In the genomic region with DNA sequence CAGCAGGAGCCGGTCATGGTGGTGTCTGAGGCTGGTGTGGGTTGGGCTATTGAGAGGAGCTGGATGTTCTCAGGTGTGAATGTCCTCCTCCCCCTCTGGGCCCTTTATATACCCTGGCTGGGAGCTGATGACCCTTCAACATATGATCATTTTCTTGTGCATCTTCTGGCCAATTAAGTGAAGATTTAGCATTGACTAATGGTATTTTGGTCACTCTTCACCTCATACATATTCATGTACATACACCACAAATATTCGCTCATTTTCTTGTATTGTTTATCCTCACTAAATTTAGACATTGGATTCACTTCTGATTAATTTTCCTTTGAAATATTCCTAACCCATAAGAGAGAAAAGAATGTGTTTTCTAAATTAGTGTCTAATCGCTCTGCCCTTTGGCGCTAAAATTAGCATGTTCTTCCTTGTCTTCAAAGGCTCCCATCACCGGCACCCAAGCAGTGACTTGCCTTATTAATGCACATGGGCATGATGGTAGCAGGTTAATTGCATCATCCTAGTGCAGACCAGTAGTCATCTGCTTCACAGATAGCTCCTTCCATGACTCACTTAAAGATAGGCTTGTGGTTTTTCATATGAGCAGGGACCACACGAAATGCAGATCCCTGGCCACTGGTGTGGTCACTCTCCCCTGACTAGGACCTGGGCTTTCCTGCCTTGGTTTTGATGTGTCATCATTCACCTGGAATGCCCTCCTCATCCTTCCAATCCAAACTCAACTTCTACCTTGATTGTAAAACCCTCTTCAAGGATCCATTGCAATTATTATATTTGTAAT, we compare ENCODE assay signal across 1 cellular context.
A peak's percentile ranks its signal among the peaks of the same experiment; 100 is the strongest.
TF ChIP-seq lines count a peak whose summit lies in the region.

A gene with protein sequence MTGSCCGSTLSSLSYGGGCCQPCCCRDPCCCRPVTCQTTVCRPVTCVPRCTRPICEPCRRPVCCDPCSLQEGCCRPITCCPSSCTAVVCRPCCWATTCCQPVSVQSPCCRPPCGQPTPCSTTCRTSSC (minus strand): TSS at position 51 of the 796 bp plus-strand sequence. CDS start 34 bp downstream, at position 17.

TF ChIP-seq in HepG2, 621 proteins besides CTCF, POLR2A, EP300 and RAD21:
- TF ChIP-seq CEBPB (IDR thresholded peaks at IDR 0.05; ENCODE audit: borderline replicate concordance, low read depth, low read length) (peak; percentile 60), FOSL2 (CRISPR knock-in tag; IDR thresholded peaks at IDR 0.05) (peak; percentile 53), MBD4 (IDR thresholded peaks at IDR 0.05; ENCODE audit: borderline replicate concordance, low read length) (no peak), CEBPG (CRISPR knock-in tag; IDR thresholded peaks at IDR 0.05) (0 out of 2 replicates have a peak, but pooled peaks have one; percentile 50), REL (CRISPR knock-in tag; conservative IDR thresholded peaks at IDR 0.05) (no peak), MAFK (conservative IDR thresholded peaks at IDR 0.05 in 1 of 2, IDR thresholded peaks at IDR 0.05 in 1 of 2; ENCODE audit: low read length in 2 of 2) (peak in 1 of 2 experiments; percentile 5; a peak in 1 of 4 replicates)
- TF ChIP-seq, protein P1, sequence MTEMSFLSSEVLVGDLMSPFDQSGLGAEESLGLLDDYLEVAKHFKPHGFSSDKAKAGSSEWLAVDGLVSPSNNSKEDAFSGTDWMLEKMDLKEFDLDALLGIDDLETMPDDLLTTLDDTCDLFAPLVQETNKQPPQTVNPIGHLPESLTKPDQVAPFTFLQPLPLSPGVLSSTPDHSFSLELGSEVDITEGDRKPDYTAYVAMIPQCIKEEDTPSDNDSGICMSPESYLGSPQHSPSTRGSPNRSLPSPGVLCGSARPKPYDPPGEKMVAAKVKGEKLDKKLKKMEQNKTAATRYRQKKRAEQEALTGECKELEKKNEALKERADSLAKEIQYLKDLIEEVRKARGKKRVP (CRISPR knock-in tag; IDR thresholded peaks at IDR 0.05) = peak in 1 of 2 experiments; percentile 61; a peak in 1 of 4 replicates
- TF ChIP-seq, protein P2, sequence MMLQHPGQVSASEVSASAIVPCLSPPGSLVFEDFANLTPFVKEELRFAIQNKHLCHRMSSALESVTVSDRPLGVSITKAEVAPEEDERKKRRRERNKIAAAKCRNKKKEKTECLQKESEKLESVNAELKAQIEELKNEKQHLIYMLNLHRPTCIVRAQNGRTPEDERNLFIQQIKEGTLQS (CRISPR knock-in tag; IDR thresholded peaks at IDR 0.05) = 0 out of 2 replicates have a peak, but pooled peaks have one; percentile 26
